ENCODE assay signal across 33 cellular contexts in the genomic region with DNA sequence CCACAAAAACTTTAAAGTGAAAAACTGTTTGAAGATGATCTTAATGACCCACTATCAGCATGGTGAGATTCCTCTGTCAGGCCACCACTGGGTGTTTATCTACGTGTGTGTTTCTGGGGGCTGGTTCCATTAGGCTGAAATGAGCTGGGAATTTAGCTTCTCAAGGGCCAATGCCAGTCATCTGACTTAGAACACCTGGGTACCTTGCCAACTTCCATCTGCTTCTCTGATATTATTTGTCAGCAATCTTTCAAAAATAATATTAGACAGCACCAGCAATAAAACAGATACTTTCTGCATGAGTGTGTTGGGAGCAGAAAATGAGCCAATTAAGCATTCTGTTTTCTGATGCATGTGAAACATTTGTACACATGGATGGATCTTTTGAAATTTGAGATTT.
"Had no signal": no experiment of that assay in that cellular context is flagged by ENCODE, and none has a peak within 500 bp of the region (broad histone marks: within the 10 kb centered on the region; RNA-seq: fewer than 3 reads in every experiment).

No MANE protein-coding gene starts in this region.

- H3K4me3 ChIP-seq: adrenal gland, body of pancreas, breast epithelium, MG63 had no signal

- H3K27ac ChIP-seq: adrenal gland, body of pancreas, breast epithelium, VCaP had no signal

- H3K9me3 ChIP-seq: adrenal gland, body of pancreas, breast epithelium, MG63 had no signal

- H3K4me1 Mint-ChIP-seq: activated B cell treated with CpG ODN at 0.5 μM for 24 hours, T-cell, T-helper 17 cell had no signal

- H3K4me1 ChIP-seq: adrenal gland, body of pancreas, breast epithelium had no signal

- DNase-seq: activated B cell treated with CpG ODN at 0.5 μM for 24 hours; activated CD4-positive, alpha-beta memory T cell treated with anti-CD3 and anti-CD28 coated beads for 36 hours; activated CD4-positive, alpha-beta T cell treated with anti-CD3 and anti-CD28 coated beads for 4 hours; activated CD4-positive, alpha-beta T cell treated with anti-CD3 and anti-CD28 coated beads, Interleukin-2, amount 50 U/mL, for 1 hour; activated CD4-positive, CD25-positive, alpha-beta regulatory T cell treated with anti-CD3 and anti-CD28 coated beads, Interleukin-2, amount 50 U/mL, for 72 hours; activated CD8-positive, alpha-beta memory T cell treated with anti-CD3 and anti-CD28 coated beads, Interleukin-2, amount 50 U/mL, for 4 hours; activated gamma-delta T cell treated with Interleukin-2 at 50 U/mL for 16 hours; activated naive CD4-positive, alpha-beta T cell treated with anti-CD3 and anti-CD28 coated beads for 36 hours; activated T-cell treated with anti-CD3 and anti-CD28 coated beads for 4 hours; activated T-cell treated with anti-CD3 and anti-CD28 coated beads, Interleukin-2, amount 50 U/mL, for 4 hours; adrenal gland; body of pancreas; Kasumi-1; KG1; MG63; NCI-H1048; NCI-H1436; NCI-H187; NCI-H2029 treated with DMSO at 0.1 percent for 48 hours; NCI-H2107; NCI-H226; NCI-H446 treated with DMSO at 0.1 percent for 48 hours; NCI-H69; SIG-M5; T-cell; T-helper 17 cell; T-helper 9 cell had no signal

- H3K27me3 ChIP-seq: adrenal gland, body of pancreas, breast epithelium, MG63 had no signal

- H3K36me3 ChIP-seq: adrenal gland, breast epithelium, MG63 had no signal

- H3K4me3 Mint-ChIP-seq: activated B cell treated with CpG ODN at 0.5 μM for 24 hours; activated CD4-positive, alpha-beta memory T cell treated with anti-CD3 and anti-CD28 coated beads for 36 hours; activated naive CD4-positive, alpha-beta T cell treated with anti-CD3 and anti-CD28 coated beads for 36 hours; activated T-cell treated with anti-CD3 and anti-CD28 coated beads, Interleukin-2, amount 50 U/mL, for 4 hours; activated T-helper 1 cell treated with anti-CD3 and anti-CD28 coated beads, Interleukin-12 subunit alpha, Interleukin-12 subunit beta, Interleukin-2, Interleukin-4 antibody, amounts not matched to agents 30 ng/mL and 10 ng/mL and 1 ng/mL, durations not matched to agents 14 hours and 24 hours and 36 hours; T-cell; T-helper 17 cell had no signal

- H3K9me3 Mint-ChIP-seq: activated B cell treated with CpG ODN at 0.5 μM for 24 hours; activated CD4-positive, alpha-beta memory T cell treated with anti-CD3 and anti-CD28 coated beads for 36 hours; activated naive CD4-positive, alpha-beta T cell treated with anti-CD3 and anti-CD28 coated beads for 36 hours; activated naive CD4-positive, alpha-beta T cell treated with anti-CD3 and anti-CD28 coated beads, Interleukin-2, amount 50 U/mL, for 72 hours; activated T-cell treated with anti-CD3 and anti-CD28 coated beads, Interleukin-2, amount 50 U/mL, for 4 hours; activated T-helper 1 cell treated with anti-CD3 and anti-CD28 coated beads, Interleukin-12 subunit alpha, Interleukin-12 subunit beta, Interleukin-2, Interleukin-4 antibody, amounts not matched to agents 30 ng/mL and 10 ng/mL and 1 ng/mL, durations not matched to agents 14 hours and 24 hours and 36 hours; T-cell had no signal

- H3K36me3 Mint-ChIP-seq: activated CD4-positive, alpha-beta memory T cell treated with anti-CD3 and anti-CD28 coated beads for 36 hours; activated naive CD4-positive, alpha-beta T cell treated with anti-CD3 and anti-CD28 coated beads, Interleukin-2, amount 50 U/mL, for 72 hours; T-cell had no signal

- ATAC-seq: activated naive CD4-positive, alpha-beta T cell treated with anti-CD3 and anti-CD28 coated beads, Interleukin-2, amount 50 U/mL, for 72 hours; activated T-cell treated with anti-CD3 and anti-CD28 coated beads, Interleukin-2, amount 50 U/mL, for 4 hours; body of pancreas; Panc1; SK-N-SH treated with all-trans-retinoic acid at 6 μM for 48 hours; T-cell; T-helper 17 cell had no signal

- H3K27ac Mint-ChIP-seq: activated B cell treated with CpG ODN at 0.5 μM for 24 hours; activated CD4-positive, alpha-beta memory T cell treated with anti-CD3 and anti-CD28 coated beads for 36 hours; activated naive CD4-positive, alpha-beta T cell treated with anti-CD3 and anti-CD28 coated beads for 36 hours; activated naive CD4-positive, alpha-beta T cell treated with anti-CD3 and anti-CD28 coated beads, Interleukin-2, amount 50 U/mL, for 72 hours; activated T-helper 1 cell treated with anti-CD3 and anti-CD28 coated beads, Interleukin-12 subunit alpha, Interleukin-12 subunit beta, Interleukin-2, Interleukin-4 antibody, amounts not matched to agents 30 ng/mL and 10 ng/mL and 1 ng/mL, durations not matched to agents 14 hours and 24 hours and 36 hours; T-cell; T-helper 17 cell had no signal
